In the genomic region with DNA sequence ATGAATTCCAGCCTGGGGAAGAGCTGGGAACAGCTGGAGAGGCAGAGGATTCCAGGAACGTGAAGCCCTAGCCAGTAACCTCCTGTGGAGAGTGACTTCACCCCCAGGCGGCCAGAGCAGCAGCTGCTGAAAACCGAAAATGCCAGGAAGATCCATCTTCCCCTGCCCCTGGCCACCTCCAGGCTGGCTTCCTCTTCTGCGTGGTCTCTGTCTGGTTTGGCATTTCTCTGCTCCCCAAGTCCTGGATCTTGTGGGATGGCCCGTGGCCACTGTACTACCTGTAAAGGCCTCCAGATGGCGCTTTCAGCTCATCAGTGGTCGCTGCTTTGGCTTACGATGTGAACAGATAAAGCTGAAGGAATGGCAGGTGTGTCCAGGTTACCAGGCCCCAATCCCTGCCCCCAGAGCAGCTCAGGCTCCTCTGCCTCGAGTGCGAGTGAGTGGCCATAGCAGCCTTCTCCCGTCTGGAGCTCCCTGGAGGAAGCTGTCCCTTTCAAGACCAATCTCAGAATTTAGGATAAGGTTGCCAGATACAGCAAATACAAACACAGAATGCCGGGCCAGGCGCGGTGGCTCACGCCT, we compare ENCODE assay signal across 7 cellular contexts. TPM values are rescaled to one million over a fixed set of nuclear protein-coding genes. Genes with fewer than 3 reads are reported as not detected.
A peak's percentile ranks its signal among the peaks of the same experiment; 100 is the strongest.
DNase-seq lines count a peak whose midpoint lies in the region; ATAC-seq, FAIRE-seq and TF ChIP-seq lines count a peak whose summit lies in the region.

No MANE protein-coding gene starts in this region.

- no peaks in the 10 kb centered on the region for H3K9me3 ChIP-seq in hepatocyte (ENCODE audit: low read depth)
- no peaks in the 10 kb centered on the region for H3K9me3 ChIP-seq in gastrocnemius medialis

- peak; percentile 76 for DNase-seq in GM19239 (ENCODE audit: insufficient read length, low spot score)
- DNase-seq in NCI-H187 treated with DMSO at 0.1 percent for 48 hours (lab: John Stamatoyannopoulos, UW) = peak; percentile 31
- DNase-seq in T-helper 2 cell = peak; percentile 43 to 66 (median 64)
- peak; percentile 71 for DNase-seq in astrocyte of the cerebellum (ENCODE audit: low read depth)
- DNase-seq in hepatocyte (ENCODE audit: low spot score) = peak; percentile 84
- DNase-seq in gastrocnemius medialis = peak; percentile 66 to 75

- TF ChIP-seq CTCF in astrocyte of the cerebellum (IDR thresholded peaks at IDR 0.05; ENCODE audit: low read depth, low read length, missing control alignments) = peak; percentile 94
- peak; percentile 93 for TF ChIP-seq CTCF in hepatocyte (IDR thresholded peaks at IDR 0.05; ENCODE audit: poor library complexity)
- peak; percentile 96 to 99 (median 98) for TF ChIP-seq CTCF in gastrocnemius medialis (IDR thresholded peaks at IDR 0.05 in 4 of 5, conservative IDR thresholded peaks at IDR 0.05 in 1 of 5)

- no peaks in the 10 kb centered on the region for H3K4me1 ChIP-seq in hepatocyte (ENCODE audit: insufficient read depth)
- H3K4me1 ChIP-seq in gastrocnemius medialis = no peaks in the 10 kb centered on the region

- no peak overlapping the region for H3K4me2 ChIP-seq in hepatocyte

- H3K4me3 ChIP-seq in astrocyte of the cerebellum (ENCODE audit: low read depth, low read length) (no peak overlapping the region), hepatocyte (no peak overlapping the region), gastrocnemius medialis (no peak overlapping the region)

- no peaks in the 10 kb centered on the region for H3K9me2 ChIP-seq in hepatocyte (replicated peaks; ENCODE audit: insufficient read depth)

- in situ Hi-C loops in astrocyte of the cerebellum (cut with HindIII; ENCODE audit: low sequenced_read_pairs) = no loop called here
- in situ Hi-C loops in gastrocnemius medialis (cut with MboI; ENCODE audit: low sequenced_read_pairs in 4 of 4) = loop anchor here (5.0 to 25.0 kb wide), 6 partner anchors 56 to 326 kb away; partner anchors contain the start of genes TRIM54 (in 3 of the 4), DNAJC5G (in 2 of the 4), KHK (in 2 of the 4) and ATRAID (in 1 of the 4)

- peak; percentile 84 for FAIRE-seq in GM19239 (lab: Jason Lieb, UNC)

- ATAC-seq in gastrocnemius medialis (peak; percentile 89 to 98), HG03378 (IDR thresholded peaks at IDR 0.05; ENCODE audit: unreplicated experiment) (no peak)

- intact Hi-C loops in gastrocnemius medialis (cut with DNase I; ENCODE audit: low total_unique reads) = loop anchor here (1.0 to 5.0 kb wide), 3 partner anchors 56 to 316 kb away; partner anchors contain the start of gene DNAJC5G

- TF ChIP-seq POLR2A in gastrocnemius medialis (IDR thresholded peaks at IDR 0.05) = no peak

- H2AFZ ChIP-seq in hepatocyte = no peak overlapping the region

- 33% methylated on average over 12 of the region's 15 CpGs for WGBS in hepatocyte (ENCODE audit: low lambda C conversion rate, missing lambda C conversion rate)

- H3K36me3 ChIP-seq in hepatocyte (replicated peaks; ENCODE audit: insufficient read depth, low read depth) (no peaks in the 10 kb centered on the region), gastrocnemius medialis (no peaks in the 10 kb centered on the region)

- no peak overlapping the region for H3K27ac ChIP-seq in hepatocyte
- no peak overlapping the region for H3K27ac ChIP-seq in gastrocnemius medialis

- H4K20me1 ChIP-seq in hepatocyte (ENCODE audit: insufficient read depth, poor library complexity, severe bottlenecking) = no peaks in the 10 kb centered on the region

- H3K27me3 ChIP-seq in hepatocyte = peaks cover 12% of the 10 kb centered on the region
- H3K27me3 ChIP-seq in gastrocnemius medialis = no peaks in the 10 kb centered on the region

- no peaks in the 10 kb centered on the region for H3K79me2 ChIP-seq in hepatocyte

RNA-seq across cellular contexts. Expression of gene MAPRE3, which starts 8.7 kb away (rescaled TPM):
- total RNA-seq in hepatocyte = 8.0 and 8.6 TPM in 2 replicates
- 23.6 and 29.2 TPM in 2 replicates for polyA plus RNA-seq in hepatocyte
- total RNA-seq in gastrocnemius medialis = 10 to 100 TPM; 41.9 to 66.5 (median 53.9) TPM

Comparison
In these comparisons a context has a peak if more than half of its experiments do, and no peak if none do; other contexts are left out.
1. DNase-seq: peak in every context shown above with its lines; median percentile 84 in hepatocyte; 76 in GM19239; 71 in astrocyte of the cerebellum; 70 in gastrocnemius medialis; 64 in T-helper 2 cell; 31 in NCI-H187 treated with DMSO at 0.1 percent for 48 hours.